Comparison of ENCODE assay signal across 26 cellular contexts in the genomic region with DNA sequence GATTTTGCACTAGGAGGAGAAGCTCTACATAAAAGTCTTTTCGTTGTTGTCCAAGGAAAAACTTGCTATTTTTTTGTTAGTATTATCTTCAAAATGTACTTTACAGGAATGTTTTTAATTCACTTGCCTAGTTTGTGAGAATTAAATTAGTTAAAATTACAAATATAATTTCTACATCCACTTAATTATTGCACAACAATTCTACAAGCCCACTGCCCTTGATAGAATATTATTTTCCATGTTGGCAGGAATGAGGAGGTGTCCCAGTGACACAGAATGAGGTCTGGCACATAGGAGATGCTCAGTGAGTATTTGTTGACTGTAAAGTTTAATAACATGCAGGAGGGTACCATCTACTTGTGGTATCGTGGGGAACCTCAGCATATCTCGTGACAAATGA.
"Had no signal": no experiment of that assay in that cellular context is flagged by ENCODE, and none has a peak within 500 bp of the region (broad histone marks: within the 10 kb centered on the region; RNA-seq: fewer than 3 reads in every experiment).

No MANE protein-coding gene starts in this region.

- H3K4me1 ChIP-seq: esophagus squamous epithelium, gastrocnemius medialis, heart right ventricle, left lung, lower lobe of right lung had no signal

- ATAC-seq: effector memory CD8-positive, alpha-beta T cell; esophagus mucosa; gastrocnemius medialis; heart right ventricle; left cardiac atrium; left lung; left ventricle myocardium superior; lower lobe of right lung; mucosa of descending colon; naive thymus-derived CD4-positive, alpha-beta T cell had no signal

- H3K27me3 ChIP-seq: esophagus squamous epithelium, gastrocnemius medialis, heart right ventricle, left lung had no signal

- H3K4me3 ChIP-seq: coronary artery, esophagus squamous epithelium, gastrocnemius medialis, heart right ventricle, left lung, lower lobe of right lung, mucosa of descending colon had no signal

- H3K4me1 Mint-ChIP-seq: endodermal cell; mesothelial cell of epicardium; naive thymus-derived CD4-positive, alpha-beta T cell had no signal

- H3K9me3 ChIP-seq: esophagus squamous epithelium, gastrocnemius medialis, left lung, lower lobe of right lung, mucosa of descending colon had no signal

- H3K27ac Mint-ChIP-seq: dendritic cell treated with granulocyte-macrophage colony-stimulating factor and Interleukin-4, amounts not matched to agents 40 ng/mL and 50 ng/mL, for 4 days; effector memory CD8-positive, alpha-beta T cell; endodermal cell; mesothelial cell of epicardium; naive thymus-derived CD4-positive, alpha-beta T cell had no signal

- H3K36me3 Mint-ChIP-seq: mesothelial cell of epicardium; naive thymus-derived CD4-positive, alpha-beta T cell had no signal

- H3K36me3 ChIP-seq: esophagus squamous epithelium, gastrocnemius medialis, heart right ventricle, left lung, lower lobe of right lung had no signal

- FAIRE-seq: endometrium, islet of Langerhans, keratinocyte had no signal

- H3K4me3 Mint-ChIP-seq: dendritic cell treated with granulocyte-macrophage colony-stimulating factor and Interleukin-4, amounts not matched to agents 40 ng/mL and 50 ng/mL, for 4 days; effector memory CD8-positive, alpha-beta T cell; endodermal cell; mesothelial cell of epicardium; naive thymus-derived CD4-positive, alpha-beta T cell had no signal

- DNase-seq: effector CD8-positive, alpha-beta T cell; effector memory CD8-positive, alpha-beta T cell; endodermal cell; erythroblast; esophagus squamous epithelium; foreskin fibroblast; foreskin melanocyte; gastrocnemius medialis; glutamatergic neuron; heart right ventricle; hippocampal formation; left cardiac atrium; left lung; left ventricle myocardium superior; lower lobe of right lung; mesenchymal stem cell; mucosa of descending colon; naive thymus-derived CD4-positive, alpha-beta T cell had no signal

- H3K9me3 Mint-ChIP-seq: dendritic cell treated with granulocyte-macrophage colony-stimulating factor and Interleukin-4, amounts not matched to agents 40 ng/mL and 50 ng/mL, for 4 days had no signal

- H3K27ac ChIP-seq: coronary artery, epithelial cell of prostate, esophagus squamous epithelium, gastrocnemius medialis, heart right ventricle, left lung, lower lobe of right lung had no signal

- H3K27me3 Mint-ChIP-seq: dendritic cell treated with granulocyte-macrophage colony-stimulating factor and Interleukin-4, amounts not matched to agents 40 ng/mL and 50 ng/mL, for 4 days; effector memory CD8-positive, alpha-beta T cell had no signal
